Comparison of ENCODE assay signal across 8 cellular contexts in the genomic region with DNA sequence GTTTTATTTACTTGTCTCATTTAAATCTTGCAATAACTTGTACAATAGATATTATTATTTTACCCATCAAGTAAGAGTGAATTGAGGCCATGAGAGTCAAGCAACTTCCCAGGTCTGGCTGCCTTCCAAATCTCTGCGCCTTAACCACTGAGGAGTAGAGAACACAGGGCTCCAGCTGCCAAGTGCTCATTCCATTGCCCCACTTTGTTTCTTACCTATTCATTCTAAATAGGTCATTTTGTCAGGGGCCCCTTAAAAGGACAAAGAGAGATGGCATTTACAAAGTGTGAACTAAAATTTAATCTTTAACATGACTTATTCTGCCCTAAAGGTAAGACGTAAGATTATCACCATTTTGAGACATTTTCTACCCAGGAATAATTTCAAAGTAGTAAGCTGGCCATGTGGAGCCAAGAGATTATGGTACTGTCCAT.
DNase-seq lines count a peak whose midpoint lies in the region; ATAC-seq and TF ChIP-seq lines count a peak whose summit lies in the region.

No MANE protein-coding gene starts in this region.

- DNase-seq in activated T-cell treated with anti-CD3 and anti-CD28 coated beads, Interleukin-2, amount 50 U/mL, for 1 hour, result peak; percentile 33
- DNase-seq in activated T-cell treated with anti-CD3 and anti-CD28 coated beads, Interleukin-2, amount 50 U/mL, for 48 hours, result no peak
- DNase-seq in NCI-H446 (lab: John Stamatoyannopoulos, UW) (peak; percentile 14 to 76), anterior cingulate cortex (lab: John Stamatoyannopoulos, UW) (peak in 41 of 58 donors; percentile 8 to 79 (median 45)), hippocampal formation (lab: John Stamatoyannopoulos, UW) (peak; percentile 39 to 46), retinal pigment epithelial cell (ENCODE audit: low read depth) (peak; percentile 48), SKM-1 (lab: John Stamatoyannopoulos, UW; ENCODE audit: unreplicated experiment) (no peak)

- no peak for TF ChIP-seq CTCF in retinal pigment epithelial cell (conservative IDR thresholded peaks at IDR 0.05; ENCODE audit: low read depth, low read length)

- ATAC-seq in GM21825 (IDR thresholded peaks at IDR 0.05; ENCODE audit: unreplicated experiment), result no peak

- peak overlapping the region; percentile 86 for H3K4me3 ChIP-seq in retinal pigment epithelial cell (ENCODE audit: low read length)

Comparison
In these comparisons a context has a peak if more than half of its experiments do, and no peak if none do; other contexts are left out.
1. DNase-seq: peak in activated T-cell treated with anti-CD3 and anti-CD28 coated beads, Interleukin-2, amount 50 U/mL, for 1 hour (single experiment), NCI-H446 (2 of 2), anterior cingulate cortex (41 of 58), hippocampal formation (2 of 2) and retinal pigment epithelial cell (single experiment); none in activated T-cell treated with anti-CD3 and anti-CD28 coated beads, Interleukin-2, amount 50 U/mL, for 48 hours (0 of 2) and SKM-1 (single experiment).